Comparison of ENCODE assay signal across 8 cellular contexts in the genomic region with DNA sequence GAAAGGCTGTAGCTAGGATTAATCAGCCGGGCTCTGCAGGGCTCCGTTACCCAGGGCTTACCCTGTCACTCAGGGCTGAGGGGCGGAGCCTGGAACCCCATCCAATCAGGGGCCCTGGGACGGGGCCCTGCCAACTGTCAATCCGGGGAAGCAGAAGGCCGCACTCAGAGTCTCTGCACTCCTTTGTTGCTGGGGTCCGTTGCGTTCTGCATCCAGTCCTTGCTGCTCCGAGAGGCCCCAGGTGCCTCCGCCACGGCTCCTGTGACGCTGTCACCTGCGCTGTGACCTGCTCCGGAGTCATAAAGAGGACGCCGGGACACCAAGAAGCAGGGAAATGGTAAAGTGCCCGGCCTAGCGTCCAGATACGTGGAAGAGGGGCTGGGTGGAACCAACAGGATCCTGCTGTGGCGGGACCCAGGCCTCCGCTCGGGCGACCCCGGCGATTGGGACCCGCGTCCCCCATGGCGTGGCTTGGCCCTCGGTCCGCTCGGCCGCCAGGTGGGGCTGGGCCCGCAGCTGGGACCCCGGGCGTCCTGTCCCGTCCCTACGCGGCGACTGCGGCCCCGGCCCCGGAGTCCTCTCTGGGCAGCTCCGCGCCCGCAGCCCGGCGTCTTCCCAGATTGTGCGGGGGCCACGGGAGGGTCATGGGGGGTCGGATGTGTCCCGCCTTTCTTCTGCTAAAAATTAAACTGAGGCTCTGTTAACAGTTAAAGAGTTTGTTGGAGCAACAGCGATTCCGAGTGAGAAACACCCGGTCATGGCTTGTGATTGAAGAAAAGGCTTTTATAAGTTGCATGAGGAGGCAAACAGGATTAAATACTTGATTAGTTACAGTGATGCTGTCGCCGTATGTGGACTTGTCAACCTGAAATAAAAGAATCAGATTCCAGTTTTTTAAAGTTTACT. TPM values are rescaled to one million over a fixed set of nuclear protein-coding genes. Genes with fewer than 3 reads are reported as not detected.
DNase-seq lines count a peak whose midpoint lies in the region; ATAC-seq, FAIRE-seq and TF ChIP-seq lines count a peak whose summit lies in the region.

A gene (plus strand): TSS at position 133 of the 906 bp plus-strand sequence. CDS start 7,431 bp downstream, outside the sequence.

- H3K36me3 Mint-ChIP-seq in activated CD4-positive, alpha-beta T cell treated with anti-CD3 and anti-CD28 coated beads, Interleukin-2, amount 10 ng/mL, durations not matched to agents 7 days and 5 days (ENCODE audit: low read depth) = peaks cover 6% of the 10 kb centered on the region
- peaks cover 9% of the 10 kb centered on the region for H3K36me3 Mint-ChIP-seq in dendritic cell treated with granulocyte-macrophage colony-stimulating factor and Interleukin-4, amounts not matched to agents 40 ng/mL and 50 ng/mL, for 4 days (ENCODE audit: low read depth)

- peaks cover 20% of the 10 kb centered on the region for H3K4me1 Mint-ChIP-seq in activated CD4-positive, alpha-beta T cell treated with anti-CD3 and anti-CD28 coated beads, Interleukin-2, amount 10 ng/mL, durations not matched to agents 7 days and 5 days
- H3K4me1 Mint-ChIP-seq in dendritic cell treated with granulocyte-macrophage colony-stimulating factor and Interleukin-4, amounts not matched to agents 40 ng/mL and 50 ng/mL, for 4 days (ENCODE audit: low read depth) = peaks cover 14% of the 10 kb centered on the region

- peak; percentile 69 for TF ChIP-seq CTCF in HepG2 (CRISPR knock-in tag; IDR thresholded peaks at IDR 0.05)

- H3K4me3 ChIP-seq in HepG2 (replicated peaks in 1 of 3; ENCODE audit: insufficient read depth in 1 of 3, low read depth in 2 of 3, low read length in 3 of 3) = peak within 1 kb of the TSS; percentile 63 to 90 (median 79)

- peak; percentile 79 for TF ChIP-seq RAD21 in HepG2 (CRISPR knock-in tag; IDR thresholded peaks at IDR 0.05)

- no peaks in the 10 kb centered on the region for H3K79me2 ChIP-seq in HepG2 (ENCODE audit: insufficient read depth, low read length)

- H3K27ac ChIP-seq in HepG2 (ENCODE audit: extremely low read length, insufficient read depth, low read length) = peak within 1 kb of the TSS; percentile 79

- DNase-seq in NCI-H510A (lab: John Stamatoyannopoulos, UW) = peak; percentile 81
- DNase-seq in activated CD4-positive, alpha-beta T cell treated with anti-CD3 and anti-CD28 coated beads, Interleukin-2, amount 10 ng/mL, durations not matched to agents 7 days and 5 days = peak; percentile 84
- DNase-seq in HepG2 (ENCODE audit: low spot score) = peak; percentile 87
- peak; percentile 88 to 91 for DNase-seq in stimulated activated CD4-positive, alpha-beta T cell treated with anti-CD3 and anti-CD28 coated beads, Interleukin-2, amount 100 ng/mL, for 24 hours

- H3K9ac ChIP-seq in HepG2 (ENCODE audit: insufficient read depth, low read depth, low read length) = peak within 1 kb of the TSS; percentile 64

- BruUV-seq in HepG2 (replicated peaks; lab: Mats Ljungman, UMichigan) = TSS peak; percentile 69

- H4K20me1 ChIP-seq in HepG2 (ENCODE audit: insufficient read depth, low read length) = no peaks in the 10 kb centered on the region

- CTCF ChIA-PET in activated CD4-positive, alpha-beta T cell treated with anti-CD3 and anti-CD28 coated beads, Interleukin-2, amount 10 ng/mL, durations not matched to agents 7 days and 5 days (lab: Charles Lee) = interaction anchor here (0.6 to 2.0 kb wide), 10 partner anchors 9 to 861 kb away, joined by 3 to 15 read pairs (median 3); a partner anchor contains a TSS
- CTCF ChIA-PET in HepG2 (lab: Yijun Ruan, JAX; ENCODE audit: low intra/inter-chr PET ratio, low total read pairs) = interaction anchor here (1.1 to 3.5 kb wide), 3 partner anchors 12 to 165 kb away, joined by 4 to 37 read pairs (median 4); no protein-coding TSS in a partner anchor

- POLR2A ChIA-PET in activated CD4-positive, alpha-beta T cell treated with anti-CD3 and anti-CD28 coated beads, Interleukin-2, amount 10 ng/mL, durations not matched to agents 7 days and 5 days (lab: Charles Lee) = interaction anchor here (1.0 kb wide), 1 partner anchor 364 kb away, joined by 3 read pairs; a partner anchor contains a TSS
- POLR2A ChIA-PET in HepG2 (lab: Yijun Ruan, JAX) = interaction anchor here (0.6 to 2.8 kb wide), 13 partner anchors 9 to 254 kb away, joined by 3 to 27 read pairs (median 4); a partner anchor contains a TSS

- no peaks in the 10 kb centered on the region for H3K27me3 Mint-ChIP-seq in activated CD4-positive, alpha-beta T cell treated with anti-CD3 and anti-CD28 coated beads, Interleukin-2, amount 10 ng/mL, durations not matched to agents 7 days and 5 days
- H3K27me3 Mint-ChIP-seq in dendritic cell treated with granulocyte-macrophage colony-stimulating factor and Interleukin-4, amounts not matched to agents 40 ng/mL and 50 ng/mL, for 4 days = peaks cover 3% of the 10 kb centered on the region

- peak within 1 kb of the TSS; percentile 88 for H3K4me2 ChIP-seq in HepG2 (ENCODE audit: low read depth, low read length)

- no peaks in the 10 kb centered on the region for H3K36me3 ChIP-seq in HepG2 (replicated peaks in 1 of 2; ENCODE audit: control insufficient read depth in 1 of 2, insufficient read depth in 2 of 2, low read length in 2 of 2)

- TF ChIP-seq EP300 in HepG2 (IDR thresholded peaks at IDR 0.05; ENCODE audit: low read depth in 2 of 2, low read length in 2 of 2) (no peak), HepG2 (CRISPR knock-in tag; IDR thresholded peaks at IDR 0.05; ENCODE audit: borderline replicate concordance) (no peak)

- no peaks in the 10 kb centered on the region; a peak in 1 of 5 replicates for H3K27me3 ChIP-seq in HepG2 (ENCODE audit: control insufficient read depth in 1 of 2, insufficient read depth in 2 of 2, low read length in 2 of 2)

- FAIRE-seq in A204.1 (lab: Jason Lieb, UNC) = peak; percentile 14
- FAIRE-seq in HepG2 (lab: Jason Lieb, UNC) = peak; percentile 73

- peak within 1 kb of the TSS; percentile 81 for H2AFZ ChIP-seq in HepG2 (ENCODE audit: low read length)

- no peaks in the 10 kb centered on the region for H3K9me3 ChIP-seq in HepG2 (ENCODE audit: low read length)

- H3K9me3 Mint-ChIP-seq in activated CD4-positive, alpha-beta T cell treated with anti-CD3 and anti-CD28 coated beads, Interleukin-2, amount 10 ng/mL, durations not matched to agents 7 days and 5 days = peaks cover 18% of the 10 kb centered on the region
- H3K9me3 Mint-ChIP-seq in dendritic cell treated with granulocyte-macrophage colony-stimulating factor and Interleukin-4, amounts not matched to agents 40 ng/mL and 50 ng/mL, for 4 days = peaks cover 14% of the 10 kb centered on the region

- intact Hi-C loops in dendritic cell treated with granulocyte-macrophage colony-stimulating factor and Interleukin-4, amounts not matched to agents 40 ng/mL and 50 ng/mL, for 4 days (cut with micrococcal nuclease) = loop anchor here (2.0 to 5.0 kb wide), 2 partner anchors 16 to 189 kb away; a partner anchor contains a TSS
- intact Hi-C loops in HepG2 (cut with micrococcal nuclease; ENCODE audit: unreplicated experiment) = loop anchor here (1.0 to 5.0 kb wide), 2 partner anchors 190 to 344 kb away; a partner anchor contains a TSS

- peaks cover 33% of the 10 kb centered on the region for H3K4me1 ChIP-seq in HepG2 (ENCODE audit: insufficient read depth, low read length)

- H3K4me3 Mint-ChIP-seq in activated CD4-positive, alpha-beta T cell treated with anti-CD3 and anti-CD28 coated beads, Interleukin-2, amount 10 ng/mL, durations not matched to agents 7 days and 5 days = peak within 1 kb of the TSS; percentile 77
- peak within 1 kb of the TSS; percentile 99 for H3K4me3 Mint-ChIP-seq in dendritic cell treated with granulocyte-macrophage colony-stimulating factor and Interleukin-4, amounts not matched to agents 40 ng/mL and 50 ng/mL, for 4 days

- 6% methylated on average over 7 of the region's 56 CpGs for WGBS in HepG2 (ENCODE audit: low lambda C conversion rate)

- ATAC-seq in GM18867 (IDR thresholded peaks at IDR 0.05; ENCODE audit: unreplicated experiment) (peak; percentile 91), HG03139 (IDR thresholded peaks at IDR 0.05; ENCODE audit: unreplicated experiment) (peak; percentile 88), HepG2 (peak; percentile 98)

- peak within 1 kb of the TSS; percentile 84 for H3K27ac Mint-ChIP-seq in activated CD4-positive, alpha-beta T cell treated with anti-CD3 and anti-CD28 coated beads, Interleukin-2, amount 10 ng/mL, durations not matched to agents 7 days and 5 days
- H3K27ac Mint-ChIP-seq in dendritic cell treated with granulocyte-macrophage colony-stimulating factor and Interleukin-4, amounts not matched to agents 40 ng/mL and 50 ng/mL, for 4 days = peak within 1 kb of the TSS; percentile 74

- peak; percentile 79 to 88 for TF ChIP-seq POLR2A in HepG2 (IDR thresholded peaks at IDR 0.05; ENCODE audit: insufficient read depth in 1 of 2, low read depth in 2 of 2, low read length in 2 of 2)

- in situ Hi-C loops in HepG2 (cut with HindIII; ENCODE audit: extremely low pct_ligation_motif_present, low pct_unique_long_range_greater_than_20kb) = no loop called here

RNA-seq across cellular contexts. Expression of the gene that starts here (rescaled TPM):
- 1 to 10 TPM; 1.1 to 1.4 TPM for total RNA-seq in activated CD4-positive, alpha-beta T cell treated with anti-CD3 and anti-CD28 coated beads, Interleukin-2, amount 10 ng/mL, durations not matched to agents 7 days and 5 days
- total RNA-seq in HepG2 (2016; rRNA removed; fragmentation: Illumina TruSeq; extraction: Trizol) = 1.7 and 2.2 TPM in 2 replicates
- 1.8 and 1.9 TPM in 2 replicates for total RNA-seq in HepG2 (2016; cell fraction: cytosol; rRNA removed; fragmentation: Illumina TruSeq; extraction: Trizol; ENCODE audit: low read depth)
- total RNA-seq in HepG2 (2016; cell fraction: insoluble cytoplasmic fraction; rRNA removed; fragmentation: Illumina TruSeq; extraction: Trizol) = 1.7 and 2.9 TPM in 2 replicates
- 1.8 and 2.0 TPM in 2 replicates for total RNA-seq in HepG2 (2016; cell fraction: membrane; rRNA removed; fragmentation: Illumina TruSeq; extraction: Trizol)
- total RNA-seq in HepG2 (2016; cell fraction: nucleus; rRNA removed; fragmentation: Illumina TruSeq; extraction: Trizol) = 2.1 and 2.7 TPM in 2 replicates
- 0.46 and 0.57 TPM in 2 replicates for polyA plus RNA-seq in HepG2 (2011; rRNA removed)
- polyA plus RNA-seq in HepG2 (2011; cell fraction: cytosol; rRNA removed) = 0.20 and 0.22 TPM in 2 replicates
- 0.48 and 0.69 TPM in 2 replicates for polyA plus RNA-seq in HepG2 (2011; cell fraction: nucleus; rRNA removed)
- 0.28 and 0.32 TPM in 2 replicates for polyA plus RNA-seq in HepG2 (2012)
- polyA plus RNA-seq in HepG2 (2016; cell fraction: cytosol; fragmentation: Illumina TruSeq; extraction: Trizol; ENCODE audit: low read depth) = 0.08 and 0.50 TPM in 2 replicates
- 0.96 and 1.1 TPM in 2 replicates for polyA plus RNA-seq in HepG2 (2016; cell fraction: insoluble cytoplasmic fraction; fragmentation: Illumina TruSeq; extraction: Trizol; ENCODE audit: low read depth)
- polyA plus RNA-seq in HepG2 (2016; cell fraction: membrane; fragmentation: Illumina TruSeq; extraction: Trizol; ENCODE audit: low read depth) = 0.29 and 0.36 TPM in 2 replicates
- 2.4 and 2.8 TPM in 2 replicates for polyA plus RNA-seq in HepG2 (2016; cell fraction: nucleus; fragmentation: Illumina TruSeq; extraction: Trizol; ENCODE audit: insufficient read depth, low read depth)
- polyA minus RNA-seq in HepG2 (2011; rRNA and poly(A)+ RNA removed; ENCODE audit: low replicate concordance) = 2.2 TPM in 1 of 2 replicates, not detected in the other
- 0.26 and 0.59 TPM in 2 replicates for polyA minus RNA-seq in HepG2 (2011; cell fraction: cytosol; rRNA and poly(A)+ RNA removed)
- polyA minus RNA-seq in HepG2 (2011; cell fraction: nucleus; rRNA and poly(A)+ RNA removed) = 1.7 and 2.4 TPM in 2 replicates

Comparison
In these comparisons a context has a peak if more than half of its experiments do, and no peak if none do; other contexts are left out.
1. Peak in every context shown above with its lines: DNase-seq, ATAC-seq, H3K4me3 ChIP-seq and H3K27ac ChIP-seq.